In the genomic region with DNA sequence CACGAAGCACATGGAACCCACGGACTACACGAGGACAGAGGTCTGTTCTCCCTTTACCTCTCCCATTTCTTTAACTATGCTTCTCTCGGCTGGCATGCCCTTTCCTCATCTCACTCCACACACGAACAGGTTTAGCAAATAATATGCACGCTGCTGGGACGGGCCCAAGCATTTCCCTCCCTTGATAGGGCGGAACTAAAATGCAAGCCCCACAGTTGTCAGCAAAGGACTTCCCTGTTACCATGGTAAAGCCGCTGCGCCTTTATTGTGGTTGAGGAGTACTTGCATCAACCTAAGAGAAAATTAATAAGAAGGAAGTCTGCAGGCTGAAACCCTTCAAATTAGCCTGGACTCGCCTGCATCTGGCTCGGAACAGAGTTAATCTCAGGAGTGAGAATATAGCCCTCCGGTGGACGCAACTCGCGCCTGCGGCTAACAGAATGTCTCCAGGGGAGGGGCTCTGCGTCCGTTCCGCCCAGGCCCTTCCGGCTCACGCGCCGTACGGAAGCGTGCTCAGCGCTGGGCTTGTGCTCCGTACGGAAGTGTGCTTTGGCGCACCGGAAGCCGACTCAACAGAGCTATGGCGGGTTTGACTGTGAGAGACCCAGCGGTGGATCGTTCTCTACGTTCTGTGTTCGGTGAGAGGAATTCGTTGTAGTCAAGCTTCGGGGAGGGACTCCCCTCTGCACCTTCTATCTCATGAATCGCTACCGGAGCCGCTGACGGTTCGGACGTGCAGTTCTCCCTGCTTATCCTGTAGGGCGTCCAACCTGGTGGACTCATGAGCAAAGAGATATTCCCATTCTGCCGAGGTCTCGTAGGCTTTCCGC, we compare ENCODE assay signal across 1 cellular context.
TF ChIP-seq lines count a peak whose summit lies in the region.

A gene with protein sequence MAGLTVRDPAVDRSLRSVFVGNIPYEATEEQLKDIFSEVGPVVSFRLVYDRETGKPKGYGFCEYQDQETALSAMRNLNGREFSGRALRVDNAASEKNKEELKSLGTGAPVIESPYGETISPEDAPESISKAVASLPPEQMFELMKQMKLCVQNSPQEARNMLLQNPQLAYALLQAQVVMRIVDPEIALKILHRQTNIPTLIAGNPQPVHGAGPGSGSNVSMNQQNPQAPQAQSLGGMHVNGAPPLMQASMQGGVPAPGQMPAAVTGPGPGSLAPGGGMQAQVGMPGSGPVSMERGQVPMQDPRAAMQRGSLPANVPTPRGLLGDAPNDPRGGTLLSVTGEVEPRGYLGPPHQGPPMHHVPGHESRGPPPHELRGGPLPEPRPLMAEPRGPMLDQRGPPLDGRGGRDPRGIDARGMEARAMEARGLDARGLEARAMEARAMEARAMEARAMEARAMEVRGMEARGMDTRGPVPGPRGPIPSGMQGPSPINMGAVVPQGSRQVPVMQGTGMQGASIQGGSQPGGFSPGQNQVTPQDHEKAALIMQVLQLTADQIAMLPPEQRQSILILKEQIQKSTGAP (plus strand): TSS at position 555 of the 830 bp plus-strand sequence. CDS start 26 bp downstream, at position 581.

TF ChIP-seq in K562, 482 proteins besides CTCF, POLR2A, EP300 and RAD21 (continued from another document and continues in another):
- TF ChIP-seq, protein P1, sequence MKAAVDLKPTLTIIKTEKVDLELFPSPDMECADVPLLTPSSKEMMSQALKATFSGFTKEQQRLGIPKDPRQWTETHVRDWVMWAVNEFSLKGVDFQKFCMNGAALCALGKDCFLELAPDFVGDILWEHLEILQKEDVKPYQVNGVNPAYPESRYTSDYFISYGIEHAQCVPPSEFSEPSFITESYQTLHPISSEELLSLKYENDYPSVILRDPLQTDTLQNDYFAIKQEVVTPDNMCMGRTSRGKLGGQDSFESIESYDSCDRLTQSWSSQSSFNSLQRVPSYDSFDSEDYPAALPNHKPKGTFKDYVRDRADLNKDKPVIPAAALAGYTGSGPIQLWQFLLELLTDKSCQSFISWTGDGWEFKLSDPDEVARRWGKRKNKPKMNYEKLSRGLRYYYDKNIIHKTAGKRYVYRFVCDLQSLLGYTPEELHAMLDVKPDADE (conservative IDR thresholded peaks at IDR 0.05; ENCODE audit: control insufficient read depth, low read depth, low read length): no peak
- TF ChIP-seq TAF1 (IDR thresholded peaks at IDR 0.05; ENCODE audit: control insufficient read depth, extremely low read depth, insufficient read depth, low read length, severe bottlenecking) (peak; percentile 82), PML (IDR thresholded peaks at IDR 0.05; ENCODE audit: low read length) (peak; percentile 50; the same call in 1 of the 2 replicates), GABPA (tag; conservative IDR thresholded peaks at IDR 0.05; ENCODE audit: low read depth) (peak; percentile 96), HDAC1 (IDR thresholded peaks at IDR 0.05) (no peak; a peak in 1 of 4 replicates), FOXA3 (CRISPR knock-in tag; conservative IDR thresholded peaks at IDR 0.05 in 1 of 2, IDR thresholded peaks at IDR 0.05 in 1 of 2) (no peak), TOE1 (IDR thresholded peaks at IDR 0.05; ENCODE audit: borderline replicate concordance) (no peak), TOE1 (CRISPR knock-in tag; IDR thresholded peaks at IDR 0.05; ENCODE audit: borderline replicate concordance, low read depth) (no peak), PHF21A (IDR thresholded peaks at IDR 0.05; ENCODE audit: borderline replicate concordance, low read depth) (no peak), HIVEP1 (CRISPR knock-in tag; IDR thresholded peaks at IDR 0.05) (no peak)
- TF ChIP-seq, protein P2, sequence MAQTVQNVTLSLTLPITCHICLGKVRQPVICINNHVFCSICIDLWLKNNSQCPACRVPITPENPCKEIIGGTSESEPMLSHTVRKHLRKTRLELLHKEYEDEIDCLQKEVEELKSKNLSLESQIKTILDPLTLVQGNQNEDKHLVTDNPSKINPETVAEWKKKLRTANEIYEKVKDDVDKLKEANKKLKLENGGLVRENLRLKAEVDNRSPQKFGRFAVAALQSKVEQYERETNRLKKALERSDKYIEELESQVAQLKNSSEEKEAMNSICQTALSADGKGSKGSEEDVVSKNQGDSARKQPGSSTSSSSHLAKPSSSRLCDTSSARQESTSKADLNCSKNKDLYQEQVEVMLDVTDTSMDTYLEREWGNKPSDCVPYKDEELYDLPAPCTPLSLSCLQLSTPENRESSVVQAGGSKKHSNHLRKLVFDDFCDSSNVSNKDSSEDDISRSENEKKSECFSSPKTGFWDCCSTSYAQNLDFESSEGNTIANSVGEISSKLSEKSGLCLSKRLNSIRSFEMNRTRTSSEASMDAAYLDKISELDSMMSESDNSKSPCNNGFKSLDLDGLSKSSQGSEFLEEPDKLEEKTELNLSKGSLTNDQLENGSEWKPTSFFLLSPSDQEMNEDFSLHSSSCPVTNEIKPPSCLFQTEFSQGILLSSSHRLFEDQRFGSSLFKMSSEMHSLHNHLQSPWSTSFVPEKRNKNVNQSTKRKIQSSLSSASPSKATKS (CRISPR knock-in tag; IDR thresholded peaks at IDR 0.05): no peak
- TF ChIP-seq, protein P3, sequence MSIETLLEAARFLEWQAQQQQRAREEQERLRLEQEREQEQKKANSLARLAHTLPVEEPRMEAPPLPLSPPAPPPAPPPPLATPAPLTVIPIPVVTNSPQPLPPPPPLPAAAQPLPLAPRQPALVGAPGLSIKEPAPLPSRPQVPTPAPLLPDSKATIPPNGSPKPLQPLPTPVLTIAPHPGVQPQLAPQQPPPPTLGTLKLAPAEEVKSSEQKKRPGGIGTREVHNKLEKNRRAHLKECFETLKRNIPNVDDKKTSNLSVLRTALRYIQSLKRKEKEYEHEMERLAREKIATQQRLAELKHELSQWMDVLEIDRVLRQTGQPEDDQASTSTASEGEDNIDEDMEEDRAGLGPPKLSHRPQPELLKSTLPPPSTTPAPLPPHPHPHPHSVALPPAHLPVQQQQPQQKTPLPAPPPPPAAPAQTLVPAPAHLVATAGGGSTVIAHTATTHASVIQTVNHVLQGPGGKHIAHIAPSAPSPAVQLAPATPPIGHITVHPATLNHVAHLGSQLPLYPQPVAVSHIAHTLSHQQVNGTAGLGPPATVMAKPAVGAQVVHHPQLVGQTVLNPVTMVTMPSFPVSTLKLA (conservative IDR thresholded peaks at IDR 0.05): peak; percentile 70 to 81
- TF ChIP-seq, protein P4, sequence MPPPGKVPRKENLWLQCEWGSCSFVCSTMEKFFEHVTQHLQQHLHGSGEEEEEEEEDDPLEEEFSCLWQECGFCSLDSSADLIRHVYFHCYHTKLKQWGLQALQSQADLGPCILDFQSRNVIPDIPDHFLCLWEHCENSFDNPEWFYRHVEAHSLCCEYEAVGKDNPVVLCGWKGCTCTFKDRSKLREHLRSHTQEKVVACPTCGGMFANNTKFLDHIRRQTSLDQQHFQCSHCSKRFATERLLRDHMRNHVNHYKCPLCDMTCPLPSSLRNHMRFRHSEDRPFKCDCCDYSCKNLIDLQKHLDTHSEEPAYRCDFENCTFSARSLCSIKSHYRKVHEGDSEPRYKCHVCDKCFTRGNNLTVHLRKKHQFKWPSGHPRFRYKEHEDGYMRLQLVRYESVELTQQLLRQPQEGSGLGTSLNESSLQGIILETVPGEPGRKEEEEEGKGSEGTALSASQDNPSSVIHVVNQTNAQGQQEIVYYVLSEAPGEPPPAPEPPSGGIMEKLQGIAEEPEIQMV (tag; conservative IDR thresholded peaks at IDR 0.05; ENCODE audit: low read depth): no peak
- TF ChIP-seq, protein P5, sequence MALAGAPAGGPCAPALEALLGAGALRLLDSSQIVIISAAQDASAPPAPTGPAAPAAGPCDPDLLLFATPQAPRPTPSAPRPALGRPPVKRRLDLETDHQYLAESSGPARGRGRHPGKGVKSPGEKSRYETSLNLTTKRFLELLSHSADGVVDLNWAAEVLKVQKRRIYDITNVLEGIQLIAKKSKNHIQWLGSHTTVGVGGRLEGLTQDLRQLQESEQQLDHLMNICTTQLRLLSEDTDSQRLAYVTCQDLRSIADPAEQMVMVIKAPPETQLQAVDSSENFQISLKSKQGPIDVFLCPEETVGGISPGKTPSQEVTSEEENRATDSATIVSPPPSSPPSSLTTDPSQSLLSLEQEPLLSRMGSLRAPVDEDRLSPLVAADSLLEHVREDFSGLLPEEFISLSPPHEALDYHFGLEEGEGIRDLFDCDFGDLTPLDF (CRISPR knock-in tag; IDR thresholded peaks at IDR 0.05): no peak
- TF ChIP-seq, protein P6, sequence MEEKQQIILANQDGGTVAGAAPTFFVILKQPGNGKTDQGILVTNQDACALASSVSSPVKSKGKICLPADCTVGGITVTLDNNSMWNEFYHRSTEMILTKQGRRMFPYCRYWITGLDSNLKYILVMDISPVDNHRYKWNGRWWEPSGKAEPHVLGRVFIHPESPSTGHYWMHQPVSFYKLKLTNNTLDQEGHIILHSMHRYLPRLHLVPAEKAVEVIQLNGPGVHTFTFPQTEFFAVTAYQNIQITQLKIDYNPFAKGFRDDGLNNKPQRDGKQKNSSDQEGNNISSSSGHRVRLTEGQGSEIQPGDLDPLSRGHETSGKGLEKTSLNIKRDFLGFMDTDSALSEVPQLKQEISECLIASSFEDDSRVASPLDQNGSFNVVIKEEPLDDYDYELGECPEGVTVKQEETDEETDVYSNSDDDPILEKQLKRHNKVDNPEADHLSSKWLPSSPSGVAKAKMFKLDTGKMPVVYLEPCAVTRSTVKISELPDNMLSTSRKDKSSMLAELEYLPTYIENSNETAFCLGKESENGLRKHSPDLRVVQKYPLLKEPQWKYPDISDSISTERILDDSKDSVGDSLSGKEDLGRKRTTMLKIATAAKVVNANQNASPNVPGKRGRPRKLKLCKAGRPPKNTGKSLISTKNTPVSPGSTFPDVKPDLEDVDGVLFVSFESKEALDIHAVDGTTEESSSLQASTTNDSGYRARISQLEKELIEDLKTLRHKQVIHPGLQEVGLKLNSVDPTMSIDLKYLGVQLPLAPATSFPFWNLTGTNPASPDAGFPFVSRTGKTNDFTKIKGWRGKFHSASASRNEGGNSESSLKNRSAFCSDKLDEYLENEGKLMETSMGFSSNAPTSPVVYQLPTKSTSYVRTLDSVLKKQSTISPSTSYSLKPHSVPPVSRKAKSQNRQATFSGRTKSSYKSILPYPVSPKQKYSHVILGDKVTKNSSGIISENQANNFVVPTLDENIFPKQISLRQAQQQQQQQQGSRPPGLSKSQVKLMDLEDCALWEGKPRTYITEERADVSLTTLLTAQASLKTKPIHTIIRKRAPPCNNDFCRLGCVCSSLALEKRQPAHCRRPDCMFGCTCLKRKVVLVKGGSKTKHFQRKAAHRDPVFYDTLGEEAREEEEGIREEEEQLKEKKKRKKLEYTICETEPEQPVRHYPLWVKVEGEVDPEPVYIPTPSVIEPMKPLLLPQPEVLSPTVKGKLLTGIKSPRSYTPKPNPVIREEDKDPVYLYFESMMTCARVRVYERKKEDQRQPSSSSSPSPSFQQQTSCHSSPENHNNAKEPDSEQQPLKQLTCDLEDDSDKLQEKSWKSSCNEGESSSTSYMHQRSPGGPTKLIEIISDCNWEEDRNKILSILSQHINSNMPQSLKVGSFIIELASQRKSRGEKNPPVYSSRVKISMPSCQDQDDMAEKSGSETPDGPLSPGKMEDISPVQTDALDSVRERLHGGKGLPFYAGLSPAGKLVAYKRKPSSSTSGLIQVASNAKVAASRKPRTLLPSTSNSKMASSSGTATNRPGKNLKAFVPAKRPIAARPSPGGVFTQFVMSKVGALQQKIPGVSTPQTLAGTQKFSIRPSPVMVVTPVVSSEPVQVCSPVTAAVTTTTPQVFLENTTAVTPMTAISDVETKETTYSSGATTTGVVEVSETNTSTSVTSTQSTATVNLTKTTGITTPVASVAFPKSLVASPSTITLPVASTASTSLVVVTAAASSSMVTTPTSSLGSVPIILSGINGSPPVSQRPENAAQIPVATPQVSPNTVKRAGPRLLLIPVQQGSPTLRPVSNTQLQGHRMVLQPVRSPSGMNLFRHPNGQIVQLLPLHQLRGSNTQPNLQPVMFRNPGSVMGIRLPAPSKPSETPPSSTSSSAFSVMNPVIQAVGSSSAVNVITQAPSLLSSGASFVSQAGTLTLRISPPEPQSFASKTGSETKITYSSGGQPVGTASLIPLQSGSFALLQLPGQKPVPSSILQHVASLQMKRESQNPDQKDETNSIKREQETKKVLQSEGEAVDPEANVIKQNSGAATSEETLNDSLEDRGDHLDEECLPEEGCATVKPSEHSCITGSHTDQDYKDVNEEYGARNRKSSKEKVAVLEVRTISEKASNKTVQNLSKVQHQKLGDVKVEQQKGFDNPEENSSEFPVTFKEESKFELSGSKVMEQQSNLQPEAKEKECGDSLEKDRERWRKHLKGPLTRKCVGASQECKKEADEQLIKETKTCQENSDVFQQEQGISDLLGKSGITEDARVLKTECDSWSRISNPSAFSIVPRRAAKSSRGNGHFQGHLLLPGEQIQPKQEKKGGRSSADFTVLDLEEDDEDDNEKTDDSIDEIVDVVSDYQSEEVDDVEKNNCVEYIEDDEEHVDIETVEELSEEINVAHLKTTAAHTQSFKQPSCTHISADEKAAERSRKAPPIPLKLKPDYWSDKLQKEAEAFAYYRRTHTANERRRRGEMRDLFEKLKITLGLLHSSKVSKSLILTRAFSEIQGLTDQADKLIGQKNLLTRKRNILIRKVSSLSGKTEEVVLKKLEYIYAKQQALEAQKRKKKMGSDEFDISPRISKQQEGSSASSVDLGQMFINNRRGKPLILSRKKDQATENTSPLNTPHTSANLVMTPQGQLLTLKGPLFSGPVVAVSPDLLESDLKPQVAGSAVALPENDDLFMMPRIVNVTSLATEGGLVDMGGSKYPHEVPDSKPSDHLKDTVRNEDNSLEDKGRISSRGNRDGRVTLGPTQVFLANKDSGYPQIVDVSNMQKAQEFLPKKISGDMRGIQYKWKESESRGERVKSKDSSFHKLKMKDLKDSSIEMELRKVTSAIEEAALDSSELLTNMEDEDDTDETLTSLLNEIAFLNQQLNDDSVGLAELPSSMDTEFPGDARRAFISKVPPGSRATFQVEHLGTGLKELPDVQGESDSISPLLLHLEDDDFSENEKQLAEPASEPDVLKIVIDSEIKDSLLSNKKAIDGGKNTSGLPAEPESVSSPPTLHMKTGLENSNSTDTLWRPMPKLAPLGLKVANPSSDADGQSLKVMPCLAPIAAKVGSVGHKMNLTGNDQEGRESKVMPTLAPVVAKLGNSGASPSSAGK (IDR thresholded peaks at IDR 0.05): peak; percentile 89
- TF ChIP-seq, protein P7, sequence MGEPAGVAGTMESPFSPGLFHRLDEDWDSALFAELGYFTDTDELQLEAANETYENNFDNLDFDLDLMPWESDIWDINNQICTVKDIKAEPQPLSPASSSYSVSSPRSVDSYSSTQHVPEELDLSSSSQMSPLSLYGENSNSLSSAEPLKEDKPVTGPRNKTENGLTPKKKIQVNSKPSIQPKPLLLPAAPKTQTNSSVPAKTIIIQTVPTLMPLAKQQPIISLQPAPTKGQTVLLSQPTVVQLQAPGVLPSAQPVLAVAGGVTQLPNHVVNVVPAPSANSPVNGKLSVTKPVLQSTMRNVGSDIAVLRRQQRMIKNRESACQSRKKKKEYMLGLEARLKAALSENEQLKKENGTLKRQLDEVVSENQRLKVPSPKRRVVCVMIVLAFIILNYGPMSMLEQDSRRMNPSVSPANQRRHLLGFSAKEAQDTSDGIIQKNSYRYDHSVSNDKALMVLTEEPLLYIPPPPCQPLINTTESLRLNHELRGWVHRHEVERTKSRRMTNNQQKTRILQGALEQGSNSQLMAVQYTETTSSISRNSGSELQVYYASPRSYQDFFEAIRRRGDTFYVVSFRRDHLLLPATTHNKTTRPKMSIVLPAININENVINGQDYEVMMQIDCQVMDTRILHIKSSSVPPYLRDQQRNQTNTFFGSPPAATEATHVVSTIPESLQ (CRISPR knock-in tag; IDR thresholded peaks at IDR 0.05): no peak; the same call in 1 of the 2 replicates
